9 cellular contexts compared by ENCODE assay signal in genomic region chr16:66335704-66336329, GRCh38. TPM values are rescaled to one million over a fixed set of nuclear protein-coding genes. Genes with fewer than 3 reads are reported as not detected.
DNase-seq lines count a peak whose midpoint lies in the region; ATAC-seq and TF ChIP-seq lines count a peak whose summit lies in the region.
"Had no signal": no experiment of that assay in that cellular context is flagged by ENCODE, and none has a peak within 500 bp of the region (broad histone marks: within the 10 kb centered on the region; RNA-seq: fewer than 3 reads in every experiment).

No MANE protein-coding gene starts in this region.

- DNase-seq in DMS153 (lab: John Stamatoyannopoulos, UW) (peak; percentile 89), NCI-H2107 treated with DMSO at 0.1 percent for 48 hours (lab: John Stamatoyannopoulos, UW; ENCODE audit: unreplicated experiment) (peak; percentile 92), middle frontal gyrus (ENCODE audit: extremely low spot score, low spot score) (peak; percentile 44), Peyer's patch (no peak)
- no peak for DNase-seq in activated naive CD4-positive, alpha-beta T cell (lab: John Stamatoyannopoulos, UW)
- DNase-seq: PC-3 had no signal

- no peak overlapping the region for H3K27ac ChIP-seq in Peyer's patch

- no peak overlapping the region for H3K4me3 ChIP-seq in Peyer's patch

- TF ChIP-seq POLR2A in Peyer's patch (IDR thresholded peaks at IDR 0.05): no peak

- TF ChIP-seq CTCF in brain (conservative IDR thresholded peaks at IDR 0.05) (no peak), Peyer's patch (IDR thresholded peaks at IDR 0.05) (no peak)

- peak overlapping the region in 3 of 5 experiments; percentile 8 to 26 (median 21) for H3K27ac Mint-ChIP-seq in brain

- no peaks in the 10 kb centered on the region for H3K27me3 ChIP-seq in Peyer's patch

- peaks cover 10% of the 10 kb centered on the region for H3K36me3 Mint-ChIP-seq in brain

- ATAC-seq in GM21367 (IDR thresholded peaks at IDR 0.05; ENCODE audit: unreplicated experiment) (no peak), GM18909 (IDR thresholded peaks at IDR 0.05; ENCODE audit: poor library complexity, unreplicated experiment) (no peak)
- ATAC-seq: PC-3 had no signal

- H3K4me1 Mint-ChIP-seq in brain: peaks cover 28% of the 10 kb centered on the region

- H3K4me1 ChIP-seq in Peyer's patch: peaks cover 0 to 12% (median 0%) of the 10 kb centered on the region in 4 donors

- no peaks in the 10 kb centered on the region for H3K36me3 ChIP-seq in Peyer's patch

- H3K9me3 ChIP-seq in Peyer's patch: no peaks in the 10 kb centered on the region

- H3K27me3 Mint-ChIP-seq in brain: peaks cover 16% of the 10 kb centered on the region

- peaks cover 12 to 41% (median 26%) of the 10 kb centered on the region in 5 experiments for H3K9me3 Mint-ChIP-seq in brain

- H3K4me3 Mint-ChIP-seq in brain: peak overlapping the region in 1 of 5 experiments; percentile 12

RNA-seq across cellular contexts. Expression of gene CDH5, which starts 30.7 kb away (rescaled TPM):
- 16.9 TPM for polyA plus RNA-seq in brain (ENCODE audit: insufficient read depth, low read depth, low replicate concordance)
- 10 to 100 TPM in 3 of 4 donors, 1 to 10 TPM in 1; 5.3 to 28.1 (median 11.4) TPM for total RNA-seq in Peyer's patch
- total RNA-seq: PC-3 had no signal

Comparison
In these comparisons a context has a peak if more than half of its experiments do, and no peak if none do; other contexts are left out.
1. DNase-seq: peak in DMS153 (single experiment), NCI-H2107 treated with DMSO at 0.1 percent for 48 hours (single experiment) and middle frontal gyrus (single experiment); none in activated naive CD4-positive, alpha-beta T cell (0 of 4) and Peyer's patch (0 of 3).